Comparison of ENCODE assay signal across 38 cellular contexts in the genomic region with DNA sequence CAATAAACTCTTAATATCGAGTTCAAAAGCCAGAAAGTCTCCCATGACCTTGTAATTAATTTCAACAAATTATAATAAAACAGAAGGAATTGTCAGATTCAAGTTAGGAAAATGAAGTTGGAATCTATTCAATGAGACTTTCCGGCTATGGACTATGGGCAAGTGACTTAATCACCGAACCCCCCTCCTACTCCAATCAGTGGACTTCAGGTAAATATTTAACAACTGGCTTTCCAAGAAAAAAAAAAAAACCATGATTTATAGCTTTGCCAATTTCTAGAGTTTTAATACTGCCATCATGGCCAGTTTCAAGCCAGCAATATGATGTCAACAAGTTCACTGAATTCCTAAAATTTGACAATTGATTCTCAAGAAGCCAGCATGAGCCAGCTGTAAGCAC. TPM values are rescaled to one million over a fixed set of nuclear protein-coding genes. Genes with fewer than 3 reads are reported as not detected.
"Had no signal": no experiment of that assay in that cellular context is flagged by ENCODE, and none has a peak within 500 bp of the region (broad histone marks: within the 10 kb centered on the region; RNA-seq: fewer than 3 reads in every experiment).

No MANE protein-coding gene starts in this region.

- H3K9me3 ChIP-seq: MG63 had no signal

- DNase-seq: Karpas-422, Kasumi-1, MG63, MM.1S, MV-4-11, NCI-H1048, NCI-H1092, NCI-H1092 treated with DMSO at 0.1 percent for 48 hours, NCI-H1105, NCI-H1105 treated with DMSO at 0.1 percent for 48 hours, NCI-H1417, NCI-H1417 treated with DMSO at 0.1 percent for 48 hours, NCI-H1436, NCI-H1436 treated with DMSO at 0.1 percent for 48 hours, NCI-H146, NCI-H1694, NCI-H1694 treated with DMSO at 0.1 percent for 48 hours, NCI-H187, NCI-H187 treated with DMSO at 0.1 percent for 48 hours, NCI-H1930, NCI-H2029, NCI-H2029 treated with DMSO at 0.1 percent for 48 hours, NCI-H2081, NCI-H2081 treated with DMSO at 0.1 percent for 48 hours, NCI-H2107, NCI-H2171, NCI-H2171 treated with DMSO at 0.1 percent for 48 hours, NCI-H2227 treated with DMSO at 0.1 percent for 48 hours, NCI-H226, NCI-H345, NCI-H446, NCI-H446 treated with DMSO at 0.1 percent for 48 hours, NCI-H510A, NCI-H510A treated with DMSO at 0.1 percent for 48 hours had no signal

- H3K27me3 ChIP-seq: MG63 had no signal

- H3K4me3 ChIP-seq: MG63 had no signal

- H3K36me3 ChIP-seq: MG63 had no signal

RNA-seq across cellular contexts. Expression of a gene that starts 4.5 kb away (rescaled TPM):
- total RNA-seq: LHCN-M2, M059J, MCF 10A, NCI-H460 had no signal

RNA-seq across cellular contexts. Expression of a gene that starts 43.8 kb away (rescaled TPM):
- total RNA-seq: LHCN-M2, M059J, MCF 10A, NCI-H460 had no signal
